Comparison of ENCODE assay signal across 8 cellular contexts in the genomic region with DNA sequence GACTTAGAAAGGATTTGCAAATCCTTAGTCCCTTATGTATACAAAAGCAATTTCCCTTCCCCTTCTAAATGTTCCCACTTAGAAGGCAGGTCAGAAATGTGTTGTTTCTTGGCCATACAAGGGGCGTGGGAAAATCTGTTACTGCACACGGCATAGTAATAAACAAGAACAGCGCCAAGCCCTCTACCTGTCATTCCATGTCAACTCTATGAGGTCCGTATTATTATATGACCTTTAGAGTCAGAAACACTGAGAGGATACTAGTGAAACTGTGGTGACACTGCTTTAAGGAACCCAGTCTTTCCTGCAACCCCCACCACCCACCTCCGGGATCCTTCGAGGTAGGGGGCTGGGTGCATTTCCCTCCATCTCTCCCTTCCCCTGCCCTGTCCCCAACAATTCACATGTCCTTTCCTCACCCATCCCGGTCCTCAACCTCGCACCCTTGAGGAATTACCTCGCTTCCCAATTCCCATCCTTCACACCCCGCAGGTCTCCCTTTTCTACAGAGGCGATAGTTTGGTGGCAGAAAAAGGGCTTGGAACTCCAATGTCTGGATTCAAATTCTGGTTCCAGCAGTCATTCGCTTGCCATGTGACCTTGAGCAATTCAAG. TPM values are rescaled to one million over a fixed set of nuclear protein-coding genes. Genes with fewer than 3 reads are reported as not detected.
DNase-seq lines count a peak whose midpoint lies in the region; ATAC-seq and TF ChIP-seq lines count a peak whose summit lies in the region.

No MANE protein-coding gene starts in this region.

- peaks cover 6% of the 10 kb centered on the region; the same call in 1 of the 2 replicates for H3F3A ChIP-seq in GM23248 (ENCODE audit: insufficient read depth)

- no peaks in the 10 kb centered on the region for H3K9me2 ChIP-seq in GM23248 (ENCODE audit: insufficient read depth)

- no peak for ATAC-seq in gastrocnemius medialis
- ATAC-seq in GM21360 (IDR thresholded peaks at IDR 0.05; ENCODE audit: unreplicated experiment), result no peak

- H3K9me3 ChIP-seq in GM23248 (ENCODE audit: low read depth), result no peaks in the 10 kb centered on the region
- no peaks in the 10 kb centered on the region for H3K9me3 ChIP-seq in SJSA1 (replicated peaks)
- no peaks in the 10 kb centered on the region for H3K9me3 ChIP-seq in gastrocnemius medialis

- in situ Hi-C loops in GM23248 (cut with MboI), result no loop called here
- in situ Hi-C loops in gastrocnemius medialis (cut with MboI; ENCODE audit: low sequenced_read_pairs in 4 of 4), result no loop called here

- H3K4me3 ChIP-seq in GM23248 (peak overlapping the region; percentile 90), SJSA1 (peak overlapping the region; percentile 59), fibroblast of mammary gland (ENCODE audit: control insufficient read depth, low read depth, low read length) (peak overlapping the region; percentile 100), gastrocnemius medialis (peak overlapping the region; percentile 92 to 97 (median 94))

- intact Hi-C loops in gastrocnemius medialis (cut with DNase I; ENCODE audit: low total_unique reads), result loop anchor here (5.0 to 10.0 kb wide), 3 partner anchors 41 to 382 kb away; partner anchors contain the start of genes ATP13A2 and RCC2

- peak overlapping the region; percentile 60 for H2AFZ ChIP-seq in GM23248

- H3K4me2 ChIP-seq in GM23248 (ENCODE audit: unreplicated experiment), result peak overlapping the region; percentile 95

- DNase-seq in GM23248 (peak; percentile 21), SJSA1 (ENCODE audit: low read depth in 1 of 2, low spot score in 2 of 2) (no peak), fibroblast of mammary gland (ENCODE audit: low read depth) (no peak), gastrocnemius medialis (no peak), AG08395 (ENCODE audit: low spot score) (no peak), 8988T (no peak)
- no peak for DNase-seq in effector CD8-positive, alpha-beta T cell (lab: John Stamatoyannopoulos, UW)

- H3K9ac ChIP-seq in GM23248, result peak overlapping the region; percentile 89

- H3K27me3 ChIP-seq in GM23248 (replicated peaks; ENCODE audit: insufficient read depth) (no peaks in the 10 kb centered on the region; the same call in 1 of the 2 replicates), SJSA1 (replicated peaks) (no peaks in the 10 kb centered on the region), gastrocnemius medialis (no peaks in the 10 kb centered on the region)

- H4K20me1 ChIP-seq in GM23248 (ENCODE audit: insufficient read depth), result no peaks in the 10 kb centered on the region

- no peak for TF ChIP-seq POLR2A in gastrocnemius medialis (IDR thresholded peaks at IDR 0.05)

- H3K27ac ChIP-seq in GM23248, result peak overlapping the region; percentile 59
- H3K27ac ChIP-seq in SJSA1, result no peak overlapping the region
- H3K27ac ChIP-seq in gastrocnemius medialis, result peak overlapping the region; percentile 96 to 97 (median 96)

- TF ChIP-seq CTCF in fibroblast of mammary gland (conservative IDR thresholded peaks at IDR 0.05; ENCODE audit: control insufficient read depth, insufficient read depth, low read depth, low read length) (no peak), gastrocnemius medialis (IDR thresholded peaks at IDR 0.05 in 4 of 5, conservative IDR thresholded peaks at IDR 0.05 in 1 of 5) (no peak)

- H3K79me2 ChIP-seq in GM23248 (ENCODE audit: insufficient read depth), result peaks cover 57% of the 10 kb centered on the region

- H3K36me3 ChIP-seq in GM23248 (ENCODE audit: low read depth) (peaks cover 10% of the 10 kb centered on the region; the same call in 1 of the 2 replicates), SJSA1 (peaks cover 19% of the 10 kb centered on the region), gastrocnemius medialis (peaks cover 0 to 16% of the 10 kb centered on the region in 2 donors)

- 5 to 7% methylated on average over 12 of the region's 12 CpGs for WGBS in GM23248 (ENCODE audit: low coverage in 1 of 2, low lambda C conversion rate in 2 of 2, missing lambda C conversion rate in 2 of 2), 2 experiments

- H3K4me1 ChIP-seq in GM23248 (ENCODE audit: insufficient read depth) (peaks cover 11% of the 10 kb centered on the region), SJSA1 (replicated peaks) (peaks cover 6% of the 10 kb centered on the region; the same call in 1 of the 2 replicates), gastrocnemius medialis (peaks cover 24% of the 10 kb centered on the region in 2 donors)

RNA-seq across cellular contexts. Expression of gene SDHB, which starts 0.7 kb away (rescaled TPM):
- 84.1 and 126 TPM in 2 replicates for total RNA-seq in GM23248 (2014; rRNA removed; shearing (Covaris generic))
- polyA plus RNA-seq in GM23248 (2016; fragmentation: Nextera tagmentation; extraction: Ambion mirVana), result 124 and 132 TPM in 2 replicates
- 219 and 257 TPM in 2 replicates for total RNA-seq in SJSA1 (2014; rRNA removed; shearing (Covaris generic))
- total RNA-seq in gastrocnemius medialis, result 100 to 1,000 TPM; 238 to 405 (median 328) TPM

RNA-seq across cellular contexts. Expression of gene ATP13A2, which starts 41.5 kb away (rescaled TPM):
- 29.6 and 44.6 TPM in 2 replicates for total RNA-seq in GM23248 (2014; rRNA removed; shearing (Covaris generic))
- polyA plus RNA-seq in GM23248 (2016; fragmentation: Nextera tagmentation; extraction: Ambion mirVana), result 30.5 and 32.4 TPM in 2 replicates
- 15.2 and 17.1 TPM in 2 replicates for total RNA-seq in SJSA1 (2014; rRNA removed; shearing (Covaris generic))
- total RNA-seq in gastrocnemius medialis, result 10 to 100 TPM; 17.9 to 37.0 (median 26.8) TPM
